ENCODE assay signal across 8 cellular contexts in genomic region chr4:173168396-173169177, GRCh38. TPM values are rescaled to one million over a fixed set of nuclear protein-coding genes. Genes with fewer than 3 reads are reported as not detected.
DNase-seq lines count a peak whose midpoint lies in the region; ATAC-seq, FAIRE-seq and TF ChIP-seq lines count a peak whose summit lies in the region.

Gene GALNT7, plus strand, starts transcription at chr4:173168811. Its CDS starts 25 bp downstream, at chr4:173168836.

- peak; percentile 26 for ATAC-seq in GM19043 (IDR thresholded peaks at IDR 0.05; ENCODE audit: low read depth, unreplicated experiment)
- peak; percentile 32 for ATAC-seq in HG03342 (IDR thresholded peaks at IDR 0.05; ENCODE audit: unreplicated experiment)
- peak; percentile 62 for ATAC-seq in HepG2

- H3K27ac ChIP-seq in HepG2 (ENCODE audit: extremely low read length, insufficient read depth, low read length), result no peak within 1 kb of the TSS

- H3K9me3 ChIP-seq in HepG2 (ENCODE audit: low read length), result no peaks in the 10 kb centered on the region

- no peak within 1 kb of the TSS for H3K9ac ChIP-seq in HepG2 (ENCODE audit: insufficient read depth, low read depth, low read length)

- H3K4me3 ChIP-seq in HepG2 (replicated peaks in 1 of 3; ENCODE audit: insufficient read depth in 1 of 3, low read depth in 2 of 3, low read length in 3 of 3), result peak within 1 kb of the TSS; percentile 46 to 69 (median 56); a peak in 5 of 6 replicates

- H3K27ac Mint-ChIP-seq in activated CD4-positive, alpha-beta T cell treated with anti-CD3 and anti-CD28 coated beads, Interleukin-2, amount 10 ng/mL, durations not matched to agents 24 days and 14 days, result peak within 1 kb of the TSS; percentile 90
- peak within 1 kb of the TSS; percentile 87 for H3K27ac Mint-ChIP-seq in dendritic cell treated with granulocyte-macrophage colony-stimulating factor and Interleukin-4, amounts not matched to agents 40 ng/mL and 50 ng/mL, for 4 days

- H3K4me1 Mint-ChIP-seq in activated CD4-positive, alpha-beta T cell treated with anti-CD3 and anti-CD28 coated beads, Interleukin-2, amount 10 ng/mL, durations not matched to agents 24 days and 14 days, result peaks cover 40% of the 10 kb centered on the region
- peaks cover 46% of the 10 kb centered on the region for H3K4me1 Mint-ChIP-seq in dendritic cell treated with granulocyte-macrophage colony-stimulating factor and Interleukin-4, amounts not matched to agents 40 ng/mL and 50 ng/mL, for 4 days (ENCODE audit: low read depth)

- no peaks in the 10 kb centered on the region for H3K36me3 ChIP-seq in HepG2 (replicated peaks in 1 of 2; ENCODE audit: control insufficient read depth in 1 of 2, insufficient read depth in 2 of 2, low read length in 2 of 2)

- CTCF ChIA-PET in HepG2 (lab: Yijun Ruan, JAX; ENCODE audit: low intra/inter-chr PET ratio, low total read pairs), result no interaction called here

- TF ChIP-seq POLR2A in HepG2 (IDR thresholded peaks at IDR 0.05; ENCODE audit: insufficient read depth in 1 of 2, low read depth in 2 of 2, low read length in 2 of 2), result no peak

- no peaks in the 10 kb centered on the region for H3K27me3 Mint-ChIP-seq in activated CD4-positive, alpha-beta T cell treated with anti-CD3 and anti-CD28 coated beads, Interleukin-2, amount 10 ng/mL, durations not matched to agents 24 days and 14 days
- H3K27me3 Mint-ChIP-seq in dendritic cell treated with granulocyte-macrophage colony-stimulating factor and Interleukin-4, amounts not matched to agents 40 ng/mL and 50 ng/mL, for 4 days, result no peaks in the 10 kb centered on the region

- TF ChIP-seq RAD21 in HepG2 (CRISPR knock-in tag; IDR thresholded peaks at IDR 0.05), result no peak

- H3K79me2 ChIP-seq in HepG2 (ENCODE audit: insufficient read depth, low read length), result no peaks in the 10 kb centered on the region

- WGBS in HepG2 (ENCODE audit: low lambda C conversion rate), result 8% methylated on average over 16 of the region's 64 CpGs

- DNase-seq in AML-193 (lab: John Stamatoyannopoulos, UW), result peak; percentile 59 to 66
- peak; percentile 48 for DNase-seq in NCI-H460 (ENCODE audit: extremely low read depth, low read depth)
- DNase-seq in activated CD4-positive, alpha-beta T cell treated with anti-CD3 and anti-CD28 coated beads, Interleukin-2, amount 10 ng/mL, durations not matched to agents 24 days and 14 days, result peak; percentile 86
- DNase-seq in HepG2 (ENCODE audit: low spot score), result no peak
- DNase-seq in stimulated activated CD4-positive, alpha-beta T cell treated with anti-CD3 and anti-CD28 coated beads, Interleukin-4, amount 100 ng/mL, for 24 hours, result peak; percentile 64

- no peak for FAIRE-seq in HepG2 (lab: Jason Lieb, UNC)

- BruUV-seq in HepG2 (replicated peaks; lab: Mats Ljungman, UMichigan), result no TSS peak

- H3K4me3 Mint-ChIP-seq in activated CD4-positive, alpha-beta T cell treated with anti-CD3 and anti-CD28 coated beads, Interleukin-2, amount 10 ng/mL, durations not matched to agents 24 days and 14 days, result peak within 1 kb of the TSS; percentile 96
- peak within 1 kb of the TSS; percentile 90 for H3K4me3 Mint-ChIP-seq in dendritic cell treated with granulocyte-macrophage colony-stimulating factor and Interleukin-4, amounts not matched to agents 40 ng/mL and 50 ng/mL, for 4 days

- TF ChIP-seq EP300 in HepG2 (IDR thresholded peaks at IDR 0.05; ENCODE audit: low read depth in 2 of 2, low read length in 2 of 2) (no peak), HepG2 (CRISPR knock-in tag; IDR thresholded peaks at IDR 0.05; ENCODE audit: borderline replicate concordance) (no peak)

- POLR2A ChIA-PET in HepG2 (lab: Yijun Ruan, JAX), result no interaction called here

- intact Hi-C loops in activated CD4-positive, alpha-beta T cell treated with anti-CD3 and anti-CD28 coated beads, Interleukin-2, amount 10 ng/mL, durations not matched to agents 24 days and 14 days (cut with micrococcal nuclease), result loop anchor here (1.0 to 5.0 kb wide), 4 partner anchors 22 to 202 kb away; partner anchors contain the start of genes HMGB2 and SAP30
- intact Hi-C loops in dendritic cell treated with granulocyte-macrophage colony-stimulating factor and Interleukin-4, amounts not matched to agents 40 ng/mL and 50 ng/mL, for 4 days (cut with micrococcal nuclease), result loop anchor here (10.0 kb wide), 1 partner anchor 336 kb away; no protein-coding TSS in a partner anchor
- intact Hi-C loops in HepG2 (cut with micrococcal nuclease; ENCODE audit: unreplicated experiment), result loop anchor here (10.0 kb wide), 1 partner anchor 144 kb away; no protein-coding TSS in a partner anchor

- peak within 1 kb of the TSS; percentile 61 for H2AFZ ChIP-seq in HepG2 (ENCODE audit: low read length)

- peaks cover 15% of the 10 kb centered on the region for H3K4me1 ChIP-seq in HepG2 (ENCODE audit: insufficient read depth, low read length)

- H3K36me3 Mint-ChIP-seq in activated CD4-positive, alpha-beta T cell treated with anti-CD3 and anti-CD28 coated beads, Interleukin-2, amount 10 ng/mL, durations not matched to agents 24 days and 14 days (ENCODE audit: low read depth), result peaks cover 12% of the 10 kb centered on the region
- peaks cover 24% of the 10 kb centered on the region for H3K36me3 Mint-ChIP-seq in dendritic cell treated with granulocyte-macrophage colony-stimulating factor and Interleukin-4, amounts not matched to agents 40 ng/mL and 50 ng/mL, for 4 days (ENCODE audit: low read depth)

- H3K27me3 ChIP-seq in HepG2 (ENCODE audit: control insufficient read depth in 1 of 2, insufficient read depth in 2 of 2, low read length in 2 of 2), result peaks cover 4 to 44% of the 10 kb centered on the region in 2 experiments

- TF ChIP-seq CTCF in HepG2 (CRISPR knock-in tag; IDR thresholded peaks at IDR 0.05), result no peak

- H3K4me2 ChIP-seq in HepG2 (ENCODE audit: low read depth, low read length), result peak within 1 kb of the TSS; percentile 84

- H3K9me3 Mint-ChIP-seq in activated CD4-positive, alpha-beta T cell treated with anti-CD3 and anti-CD28 coated beads, Interleukin-2, amount 10 ng/mL, durations not matched to agents 24 days and 14 days, result no peaks in the 10 kb centered on the region
- H3K9me3 Mint-ChIP-seq in dendritic cell treated with granulocyte-macrophage colony-stimulating factor and Interleukin-4, amounts not matched to agents 40 ng/mL and 50 ng/mL, for 4 days, result no peaks in the 10 kb centered on the region

- in situ Hi-C loops in HepG2 (cut with HindIII; ENCODE audit: extremely low pct_ligation_motif_present, low pct_unique_long_range_greater_than_20kb), result no loop called here

- H4K20me1 ChIP-seq in HepG2 (ENCODE audit: insufficient read depth, low read length), result no peaks in the 10 kb centered on the region

TF ChIP-seq in HepG2, 621 proteins besides CTCF, POLR2A, EP300 and RAD21:
- TF ChIP-seq GABPB1 (CRISPR knock-in tag; IDR thresholded peaks at IDR 0.05), result no peak
- TF ChIP-seq ZNF557 (CRISPR knock-in tag; IDR thresholded peaks at IDR 0.05), result no peak
- TF ChIP-seq KDM6A (CRISPR knock-in tag; IDR thresholded peaks at IDR 0.05; ENCODE audit: low read depth), result no peak
- peak; percentile 85 for TF ChIP-seq HNRNPK (IDR thresholded peaks at IDR 0.05; ENCODE audit: low read depth, low read length, poor library complexity, severe bottlenecking)
- TF ChIP-seq ZBTB1 (CRISPR knock-in tag; IDR thresholded peaks at IDR 0.05; ENCODE audit: borderline replicate concordance), result no peak
- TF ChIP-seq ZNF777 (CRISPR knock-in tag; IDR thresholded peaks at IDR 0.05), result peak; percentile 24; the same call in 1 of the 2 replicates
- no peak for TF ChIP-seq KAT7 (CRISPR knock-in tag; IDR thresholded peaks at IDR 0.05; ENCODE audit: borderline replicate concordance)
- TF ChIP-seq ZNF292 (CRISPR knock-in tag; IDR thresholded peaks at IDR 0.05; ENCODE audit: borderline replicate concordance, low read depth), result 0 out of 2 replicates have a peak, but pooled peaks have one; percentile 22
- peak; percentile 33; the same call in 1 of the 2 replicates for TF ChIP-seq MTF2 (CRISPR knock-in tag; IDR thresholded peaks at IDR 0.05; ENCODE audit: borderline replicate concordance)

RNA-seq across cellular contexts. Expression of gene GALNT7, which starts in this region (rescaled TPM):
- 20.6 and 21.6 TPM in 2 replicates for total RNA-seq in NCI-H460 (2014; rRNA removed; shearing (Covaris generic))
- polyA plus RNA-seq in NCI-H460 (2014; cell fraction: nucleus; rRNA removed), result 21.0 and 33.0 TPM in 2 replicates
- total RNA-seq in activated CD4-positive, alpha-beta T cell treated with anti-CD3 and anti-CD28 coated beads, Interleukin-2, amount 10 ng/mL, durations not matched to agents 24 days and 14 days, result 25.9 and 26.7 TPM in 2 replicates
- total RNA-seq in HepG2 (2016; rRNA removed; fragmentation: Illumina TruSeq; extraction: Trizol), result 0.13 TPM in 1 of 2 replicates, not detected in the other
- not detected in 2 replicates for total RNA-seq in HepG2 (2016; cell fraction: cytosol; rRNA removed; fragmentation: Illumina TruSeq; extraction: Trizol; ENCODE audit: low read depth)
- total RNA-seq in HepG2 (2016; cell fraction: insoluble cytoplasmic fraction; rRNA removed; fragmentation: Illumina TruSeq; extraction: Trizol), result 0.09 and 0.12 TPM in 2 replicates
- total RNA-seq in HepG2 (2016; cell fraction: membrane; rRNA removed; fragmentation: Illumina TruSeq; extraction: Trizol), result not detected in 2 replicates
- total RNA-seq in HepG2 (2016; cell fraction: nucleus; rRNA removed; fragmentation: Illumina TruSeq; extraction: Trizol), result 0.47 and 1.0 TPM in 2 replicates
- 0.07 and 0.08 TPM in 2 replicates for polyA plus RNA-seq in HepG2 (2011; rRNA removed)
- polyA plus RNA-seq in HepG2 (2011; cell fraction: cytosol; rRNA removed), result 0.04 and 0.05 TPM in 2 replicates
- polyA plus RNA-seq in HepG2 (2011; cell fraction: nucleus; rRNA removed), result 0.03 and 0.07 TPM in 2 replicates
- polyA plus RNA-seq in HepG2 (2012), result 0.08 and 0.17 TPM in 2 replicates
- not detected in 2 replicates for polyA plus RNA-seq in HepG2 (2016; cell fraction: cytosol; fragmentation: Illumina TruSeq; extraction: Trizol; ENCODE audit: low read depth)
- polyA plus RNA-seq in HepG2 (2016; cell fraction: insoluble cytoplasmic fraction; fragmentation: Illumina TruSeq; extraction: Trizol; ENCODE audit: low read depth), result 0.09 and 0.14 TPM in 2 replicates
- polyA plus RNA-seq in HepG2 (2016; cell fraction: membrane; fragmentation: Illumina TruSeq; extraction: Trizol; ENCODE audit: low read depth), result not detected in 2 replicates
- 0.17 and 0.26 TPM in 2 replicates for polyA plus RNA-seq in HepG2 (2016; cell fraction: nucleus; fragmentation: Illumina TruSeq; extraction: Trizol; ENCODE audit: insufficient read depth, low read depth)
- polyA minus RNA-seq in HepG2 (2011; rRNA and poly(A)+ RNA removed; ENCODE audit: low replicate concordance), result 0.04 and 21.5 TPM in 2 replicates
- 0.18 TPM in 1 of 2 replicates, not detected in the other for polyA minus RNA-seq in HepG2 (2011; cell fraction: cytosol; rRNA and poly(A)+ RNA removed)
- 0.37 and 0.39 TPM in 2 replicates for polyA minus RNA-seq in HepG2 (2011; cell fraction: nucleus; rRNA and poly(A)+ RNA removed)

Comparison
In these comparisons a context has a peak if more than half of its experiments do, and no peak if none do; other contexts are left out.
1. RNA of gene GALNT7 (total RNA-seq): 25.9 to 26.7 TPM in activated CD4-positive, alpha-beta T cell treated with anti-CD3 and anti-CD28 coated beads, Interleukin-2, amount 10 ng/mL, durations not matched to agents 24 days and 14 days and 20.6 to 21.6 TPM in NCI-H460; 0.09 to 1.0 TPM in HepG2; every median in the first group is over 10 times any median in the second.
2. Peak in every context shown above with its lines, with median percentiles within 50 percentile points of each other: ATAC-seq.